1 cellular context compared by ENCODE assay signal in the genomic region with DNA sequence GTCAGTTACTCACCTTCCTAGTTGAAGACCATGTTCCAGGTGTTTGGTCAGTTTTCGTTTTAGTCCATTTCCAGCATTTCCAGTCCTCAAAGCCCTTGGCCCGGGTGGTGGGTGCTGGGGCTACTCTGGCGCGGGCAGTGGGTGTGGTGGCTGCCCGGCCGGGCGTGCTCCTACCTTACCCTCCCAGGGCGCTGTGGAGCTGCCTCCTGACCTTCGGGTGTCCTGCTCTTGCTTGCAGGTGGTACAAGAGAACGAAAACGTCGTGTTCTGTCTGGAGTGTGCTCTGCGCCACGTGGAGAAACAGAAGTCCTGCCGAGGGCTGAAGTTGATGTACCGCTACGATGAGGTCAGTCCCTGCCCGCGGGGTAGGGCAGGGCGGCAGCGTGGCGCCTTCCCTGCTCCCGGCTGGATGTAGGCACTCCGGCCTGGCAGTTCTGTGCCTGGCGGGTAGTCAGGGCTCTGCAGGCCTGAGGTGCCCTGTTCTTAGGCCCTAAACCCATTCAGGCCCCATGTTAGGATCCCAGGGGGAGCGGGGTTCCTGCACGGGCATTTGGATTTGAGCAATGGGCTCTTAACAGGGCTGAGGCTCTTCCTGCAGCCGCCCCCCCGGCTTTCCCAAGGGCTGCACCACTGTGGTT.
A peak's percentile ranks its signal among the peaks of the same experiment; 100 is the strongest.
TF ChIP-seq lines count a peak whose summit lies in the region.

No MANE protein-coding gene starts in this region.

TF ChIP-seq in K562, 482 proteins besides CTCF, POLR2A, EP300 and RAD21:
- TF ChIP-seq MCM7 (IDR thresholded peaks at IDR 0.05) (no peak), RBM22 (IDR thresholded peaks at IDR 0.05; ENCODE audit: low read depth, low read length, poor library complexity, severe bottlenecking) (peak; percentile 66), POLR2G (IDR thresholded peaks at IDR 0.05; ENCODE audit: low read depth, low read length) (peak; percentile 64; the same call in 1 of the 2 replicates)
- TF ChIP-seq, protein P1, sequence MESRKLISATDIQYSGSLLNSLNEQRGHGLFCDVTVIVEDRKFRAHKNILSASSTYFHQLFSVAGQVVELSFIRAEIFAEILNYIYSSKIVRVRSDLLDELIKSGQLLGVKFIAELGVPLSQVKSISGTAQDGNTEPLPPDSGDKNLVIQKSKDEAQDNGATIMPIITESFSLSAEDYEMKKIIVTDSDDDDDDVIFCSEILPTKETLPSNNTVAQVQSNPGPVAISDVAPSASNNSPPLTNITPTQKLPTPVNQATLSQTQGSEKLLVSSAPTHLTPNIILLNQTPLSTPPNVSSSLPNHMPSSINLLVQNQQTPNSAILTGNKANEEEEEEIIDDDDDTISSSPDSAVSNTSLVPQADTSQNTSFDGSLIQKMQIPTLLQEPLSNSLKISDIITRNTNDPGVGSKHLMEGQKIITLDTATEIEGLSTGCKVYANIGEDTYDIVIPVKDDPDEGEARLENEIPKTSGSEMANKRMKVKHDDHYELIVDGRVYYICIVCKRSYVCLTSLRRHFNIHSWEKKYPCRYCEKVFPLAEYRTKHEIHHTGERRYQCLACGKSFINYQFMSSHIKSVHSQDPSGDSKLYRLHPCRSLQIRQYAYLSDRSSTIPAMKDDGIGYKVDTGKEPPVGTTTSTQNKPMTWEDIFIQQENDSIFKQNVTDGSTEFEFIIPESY (CRISPR knock-in tag; IDR thresholded peaks at IDR 0.05): 0 out of 2 replicates have a peak, but pooled peaks have one; percentile 34
TF ChIP-seq in K562: peak in this region for 3.
